Comparison of ENCODE assay signal across 15 cellular contexts in the genomic region with DNA sequence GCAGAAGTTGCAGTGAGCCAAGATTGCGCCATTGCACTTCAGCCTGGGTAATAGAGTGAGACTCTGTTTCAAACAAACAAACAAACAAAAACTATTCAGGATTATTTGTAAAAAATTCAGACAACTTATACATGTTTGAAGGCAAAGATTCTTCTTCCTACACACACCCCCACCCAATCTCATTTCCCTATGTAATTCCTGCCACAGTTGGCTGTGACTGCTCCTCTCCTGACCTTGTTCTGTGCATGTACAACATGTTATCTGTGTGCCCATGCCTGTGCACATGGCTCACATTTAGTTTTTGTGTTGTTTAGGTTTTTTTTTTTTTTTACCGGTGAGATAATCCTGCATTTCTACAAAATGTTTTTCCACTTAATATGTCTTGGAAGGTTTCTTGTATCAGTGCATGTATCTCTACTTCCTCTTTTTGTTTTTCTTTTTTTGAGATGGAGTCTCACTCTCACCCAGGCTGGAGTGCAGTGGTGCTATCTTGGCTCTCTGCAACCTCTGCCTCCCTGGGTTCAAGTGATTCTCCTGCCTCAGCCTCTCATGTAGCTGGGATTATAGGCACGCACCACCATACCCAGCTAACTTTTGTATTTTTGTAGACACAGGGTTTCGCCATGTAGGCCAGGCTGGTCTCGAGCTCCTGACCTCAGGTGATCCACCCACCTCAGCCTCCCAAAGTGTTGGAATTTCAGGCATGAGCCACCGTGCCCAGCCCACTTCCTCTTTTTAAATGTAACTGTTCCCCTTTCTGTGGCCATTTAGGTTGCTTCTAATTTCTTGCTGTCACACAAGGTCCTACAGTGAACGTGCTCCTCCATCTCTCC. TPM values are rescaled to one million over a fixed set of nuclear protein-coding genes. Genes with fewer than 3 reads are reported as not detected.
DNase-seq lines count a peak whose midpoint lies in the region; ATAC-seq, FAIRE-seq and TF ChIP-seq lines count a peak whose summit lies in the region.
"Had no signal": no experiment of that assay in that cellular context is flagged by ENCODE, and none has a peak within 500 bp of the region (broad histone marks: within the 10 kb centered on the region; RNA-seq: fewer than 3 reads in every experiment).

No MANE protein-coding gene starts in this region.

- ATAC-seq in K562 (peak; percentile 68), GM18867 (IDR thresholded peaks at IDR 0.05; ENCODE audit: unreplicated experiment) (no peak)
- no peak for ATAC-seq in activated CD8-positive, alpha-beta T cell treated with anti-CD3 and anti-CD28 coated beads for 36 hours
- ATAC-seq: activated CD4-positive, alpha-beta T cell treated with anti-CD3 and anti-CD28 coated beads for 36 hours had no signal

- TF ChIP-seq POLR2A in K562 (conservative IDR thresholded peaks at IDR 0.05), result no peak

- peak; percentile 73 for DNase-seq in SIG-M5 treated with dmso at 0.1 percent for 504 hours (lab: John Stamatoyannopoulos, UW; ENCODE audit: unreplicated experiment)
- no peak for DNase-seq in SIG-M5 (lab: John Stamatoyannopoulos, UW)
- no peak for DNase-seq in NT2/D1 (ENCODE audit: low read depth, low spot score)
- DNase-seq in K562 (ENCODE audit: extremely low read depth in 1 of 4, low spot score in 3 of 4), result peak in 1 of 4 experiments; percentile 21
- DNase-seq in activated CD8-positive, alpha-beta T cell treated with anti-CD3 and anti-CD28 coated beads for 36 hours, result no peak
- no peak for DNase-seq in HTR-8/SVneo (ENCODE audit: insufficient read length, low spot score)
- DNase-seq: activated CD4-positive, alpha-beta T cell treated with anti-CD3 and anti-CD28 coated beads for 36 hours; midbrain; NCI-H1930; testis had no signal

- in situ Hi-C loops in K562 (cut with MboI), result no loop called here

- H3K27ac Mint-ChIP-seq in activated CD8-positive, alpha-beta T cell treated with anti-CD3 and anti-CD28 coated beads for 36 hours, result no peak overlapping the region
- H3K27ac Mint-ChIP-seq: activated CD4-positive, alpha-beta T cell treated with anti-CD3 and anti-CD28 coated beads for 36 hours had no signal

- intact Hi-C loops in K562 (cut with micrococcal nuclease), result no loop called here
- intact Hi-C loops in activated CD8-positive, alpha-beta T cell treated with anti-CD3 and anti-CD28 coated beads for 36 hours (cut with micrococcal nuclease), result no loop called here

- CTCF ChIA-PET in K562 (lab: Yijun Ruan, JAX; ENCODE audit: low intra/inter-chr PET ratio), result no interaction called here
- CTCF ChIA-PET in activated CD8-positive, alpha-beta T cell treated with anti-CD3 and anti-CD28 coated beads for 36 hours (lab: Charles Lee), result interaction anchor here (1.1 kb wide), 1 partner anchor 9 kb away, joined by 6 read pairs; the partner anchor contains the start of gene CFAP251

- POLR2A ChIA-PET in K562 (lab: Yijun Ruan, JAX), result interaction anchor here (0.6 to 1.2 kb wide), 5 partner anchors 10 to 257 kb away, joined by 3 to 4 read pairs (median 3); no protein-coding TSS in a partner anchor
- POLR2A ChIA-PET in activated CD8-positive, alpha-beta T cell treated with anti-CD3 and anti-CD28 coated beads for 36 hours (lab: Charles Lee), result no interaction called here

- peak overlapping the region; percentile 80 for H2AFZ ChIP-seq in K562 (ENCODE audit: low read depth, low read length)

- H3K4me1 ChIP-seq in NT2/D1 (ENCODE audit: insufficient read depth, insufficient read length) (peaks cover 4% of the 10 kb centered on the region), K562 (replicated peaks in 1 of 2; ENCODE audit: control insufficient read depth in 2 of 2, insufficient read depth in 2 of 2, low read length in 2 of 2) (peaks cover 12 to 15% of the 10 kb centered on the region in 2 experiments), skeletal muscle satellite cell (ENCODE audit: control insufficient read depth, insufficient read depth, low read length) (peaks cover 34% of the 10 kb centered on the region)

- H3K4me2 ChIP-seq in K562 (ENCODE audit: insufficient read depth, low read length) (peak overlapping the region; percentile 23; the same call in 1 of the 2 replicates), skeletal muscle satellite cell (ENCODE audit: low read length) (peak overlapping the region; percentile 34)

- FAIRE-seq in K562 (lab: Jason Lieb, UNC) (no peak), HTR-8/SVneo (lab: Jason Lieb, UNC) (no peak)
- FAIRE-seq: bronchial epithelial cell, RCC 7860 had no signal

- H3K27ac ChIP-seq in K562 (ENCODE audit: extremely low read depth, low read depth, low read length), result peak overlapping the region; percentile 41; the same call in 2 of the 3 replicates
- H3K27ac ChIP-seq: 22Rv1, testis had no signal

- no peaks in the 10 kb centered on the region for H3K79me2 ChIP-seq in K562 (ENCODE audit: control insufficient read depth, insufficient read depth, low read length)

- H3K36me3 ChIP-seq in NT2/D1 (ENCODE audit: insufficient read depth, insufficient read length, low read length), result peaks cover 3% of the 10 kb centered on the region
- peaks cover 6% of the 10 kb centered on the region; the same call in 1 of the 3 replicates for H3K36me3 ChIP-seq in K562 (ENCODE audit: control insufficient read depth, insufficient read depth, low read length)
- H3K36me3 ChIP-seq in skeletal muscle satellite cell (ENCODE audit: insufficient read depth, low read length), result peaks cover 5% of the 10 kb centered on the region

- H3K27me3 ChIP-seq in NT2/D1 (ENCODE audit: insufficient read depth, insufficient read length) (no peaks in the 10 kb centered on the region), K562 (ENCODE audit: control insufficient read depth in 2 of 2, insufficient read depth in 2 of 2, low read length in 2 of 2) (no peaks in the 10 kb centered on the region), skeletal muscle satellite cell (ENCODE audit: control insufficient read depth, insufficient read depth, low read length) (no peaks in the 10 kb centered on the region)
- H3K27me3 ChIP-seq: testis had no signal

- TF ChIP-seq CTCF in K562 (IDR thresholded peaks at IDR 0.05 in 2 of 3, conservative IDR thresholded peaks at IDR 0.05 in 1 of 3; ENCODE audit: insufficient read depth in 2 of 3, low read depth in 1 of 3, low read length in 3 of 3), result no peak
- no peak for TF ChIP-seq CTCF in activated CD8-positive, alpha-beta T cell treated with anti-CD3 and anti-CD28 coated beads for 36 hours (IDR thresholded peaks at IDR 0.05)

- H3K9me3 ChIP-seq in NT2/D1 (ENCODE audit: insufficient read depth, low read length), result no peaks in the 10 kb centered on the region
- no peaks in the 10 kb centered on the region for H3K9me3 ChIP-seq in K562 (replicated peaks; ENCODE audit: control insufficient read depth, insufficient read depth, low read depth, low read length)
- no peaks in the 10 kb centered on the region for H3K9me3 ChIP-seq in skeletal muscle satellite cell (replicated peaks; ENCODE audit: low read length)
- H3K9me3 ChIP-seq: testis had no signal

- WGBS in K562 (ENCODE audit: insufficient coverage, low coverage, missing lambda C conversion rate), result 24% methylated on average over 7 of the region's 7 CpGs

- H3K4me3 ChIP-seq in NT2/D1 (ENCODE audit: insufficient read length, low read depth), result no peak overlapping the region
- no peak overlapping the region for H3K4me3 ChIP-seq in K562
- H3K4me3 ChIP-seq in skeletal muscle satellite cell (ENCODE audit: low read length), result no peak overlapping the region
- H3K4me3 ChIP-seq: testis had no signal

- H3K9me1 ChIP-seq in K562 (ENCODE audit: control insufficient read depth, insufficient read depth, low read length), result no peaks in the 10 kb centered on the region

- no peak for TF ChIP-seq RAD21 in K562 (CRISPR knock-in tag; conservative IDR thresholded peaks at IDR 0.05 in 1 of 2, IDR thresholded peaks at IDR 0.05 in 1 of 2)

- no peak for TF ChIP-seq EP300 in K562 (IDR thresholded peaks at IDR 0.05; ENCODE audit: low read length)

- no TSS peak for BruUV-seq in K562 (replicated peaks; lab: Mats Ljungman, UMichigan)

- no peaks in the 10 kb centered on the region for H4K20me1 ChIP-seq in K562 (replicated peaks; ENCODE audit: control insufficient read depth, insufficient read depth, low read length)

- H3K9ac ChIP-seq in NT2/D1 (ENCODE audit: insufficient read length, low read depth) (peak overlapping the region; percentile 4), K562 (ENCODE audit: insufficient read depth in 1 of 2, low read depth in 2 of 2, low read length in 2 of 2) (peak overlapping the region in 1 of 2 experiments; percentile 4; a peak in 1 of 4 replicates), skeletal muscle satellite cell (ENCODE audit: low read depth, low read length) (peak overlapping the region; percentile 4)

- no peaks in the 10 kb centered on the region for H3K4me1 Mint-ChIP-seq in activated CD8-positive, alpha-beta T cell treated with anti-CD3 and anti-CD28 coated beads for 36 hours (ENCODE audit: low read depth)
- H3K4me1 Mint-ChIP-seq: activated CD4-positive, alpha-beta T cell treated with anti-CD3 and anti-CD28 coated beads for 36 hours had no signal

- H3K4me3 Mint-ChIP-seq in activated CD8-positive, alpha-beta T cell treated with anti-CD3 and anti-CD28 coated beads for 36 hours, result no peak overlapping the region
- H3K4me3 Mint-ChIP-seq: activated CD4-positive, alpha-beta T cell treated with anti-CD3 and anti-CD28 coated beads for 36 hours had no signal

- H3K27me3 Mint-ChIP-seq in activated CD8-positive, alpha-beta T cell treated with anti-CD3 and anti-CD28 coated beads for 36 hours, result no peaks in the 10 kb centered on the region
- H3K27me3 Mint-ChIP-seq: activated CD4-positive, alpha-beta T cell treated with anti-CD3 and anti-CD28 coated beads for 36 hours had no signal

- H3K36me3 Mint-ChIP-seq in activated CD8-positive, alpha-beta T cell treated with anti-CD3 and anti-CD28 coated beads for 36 hours (ENCODE audit: low read depth), result no peaks in the 10 kb centered on the region

- no peaks in the 10 kb centered on the region for H3K9me3 Mint-ChIP-seq in activated CD8-positive, alpha-beta T cell treated with anti-CD3 and anti-CD28 coated beads for 36 hours

RNA-seq across cellular contexts. Expression of gene CFAP251, which starts 8.7 kb away (rescaled TPM):
- 69.4 and 86.7 TPM in 2 replicates for total RNA-seq in K562 (2011; cell fraction: chromatin; rRNA removed; ENCODE audit: low replicate concordance)
- 33.5 and 44.6 TPM in 2 replicates for total RNA-seq in K562 (2011; cell fraction: nucleolus; rRNA removed)
- total RNA-seq in K562 (2011; cell fraction: nucleoplasm; rRNA removed), result 42.5 and 56.6 TPM in 2 replicates
- 23.9 and 25.2 TPM in 2 replicates for total RNA-seq in K562 (2014; rRNA removed)
- total RNA-seq in K562 (2014; rRNA removed; fragmentation: Illumina TruSeq; extraction: Trizol), result 16.6 and 19.0 TPM in 2 replicates
- 16.2 and 19.1 TPM in 2 replicates for total RNA-seq in K562 (2015; rRNA removed; fragmentation: Illumina TruSeq; extraction: Trizol)
- total RNA-seq in K562 (2021), result 17.2 and 18.2 TPM in 2 replicates
- 20.0 and 22.2 TPM in 2 replicates for polyA plus RNA-seq in K562 (2011; rRNA removed)
- polyA plus RNA-seq in K562 (2011; cell fraction: cytosol; rRNA removed), result 12.2 and 17.2 TPM in 2 replicates
- polyA plus RNA-seq in K562 (2011; cell fraction: nucleus; rRNA removed), result 42.3 and 43.1 TPM in 2 replicates
- polyA plus RNA-seq in K562 (2012), result 12.5 and 19.8 TPM in 2 replicates
- 16.5 and 18.1 TPM in 2 replicates for polyA plus RNA-seq in K562 (2014; fragmentation: Illumina TruSeq; extraction: Trizol)
- 10 to 100 TPM; 17.4 to 24.3 TPM for polyA plus RNA-seq in K562 (2014; fragmentation: Nextera tagmentation; extraction: Ambion mirVana)
- polyA plus RNA-seq in K562 (2014; rRNA removed), result 27.7 and 31.0 TPM in 2 replicates
- polyA minus RNA-seq in K562 (2011; rRNA and poly(A)+ RNA removed), result 38.6 and 40.6 TPM in 2 replicates
- 10.4 and 13.1 TPM in 2 replicates for polyA minus RNA-seq in K562 (2011; cell fraction: cytosol; rRNA and poly(A)+ RNA removed)
- 18.7 and 32.1 TPM in 2 replicates for polyA minus RNA-seq in K562 (2011; cell fraction: nucleus; rRNA and poly(A)+ RNA removed)
- 1.5 and 3.5 TPM in 2 replicates for total RNA-seq in skeletal muscle satellite cell (2012; rRNA removed)
- total RNA-seq in activated CD8-positive, alpha-beta T cell treated with anti-CD3 and anti-CD28 coated beads for 36 hours, result 1 to 10 TPM; 2.0 to 2.9 TPM

RNA-seq across cellular contexts. Expression of gene PSMD9, which starts 38.5 kb away (rescaled TPM):
- 73.2 and 111 TPM in 2 replicates for total RNA-seq in K562 (2011; cell fraction: chromatin; rRNA removed; ENCODE audit: low replicate concordance)
- total RNA-seq in K562 (2011; cell fraction: nucleolus; rRNA removed), result 69.7 and 70.4 TPM in 2 replicates
- 93.6 and 131 TPM in 2 replicates for total RNA-seq in K562 (2011; cell fraction: nucleoplasm; rRNA removed)
- total RNA-seq in K562 (2014; rRNA removed) (143 and 187 TPM in 2 replicates), K562 (2014; rRNA removed; fragmentation: Illumina TruSeq; extraction: Trizol) (34.1 and 34.5 TPM in 2 replicates), K562 (2015; rRNA removed; fragmentation: Illumina TruSeq; extraction: Trizol) (61.7 and 78.2 TPM in 2 replicates), K562 (2021) (66.4 and 71.7 TPM in 2 replicates)
- polyA plus RNA-seq in K562 (2011; rRNA removed) (61.3 and 68.5 TPM in 2 replicates), K562 (2014; fragmentation: Illumina TruSeq; extraction: Trizol) (31.0 and 60.0 TPM in 2 replicates), K562 (2014; fragmentation: Nextera tagmentation; extraction: Ambion mirVana) (10 to 100 TPM; 12.2 to 22.8 TPM), K562 (2014; rRNA removed) (92.2 and 107 TPM in 2 replicates)
- 61.8 and 93.1 TPM in 2 replicates for polyA plus RNA-seq in K562 (2011; cell fraction: cytosol; rRNA removed)
- polyA plus RNA-seq in K562 (2011; cell fraction: nucleus; rRNA removed), result 51.5 and 53.5 TPM in 2 replicates
- polyA plus RNA-seq in K562 (2012), result 76.1 and 85.2 TPM in 2 replicates
- 29.3 and 37.7 TPM in 2 replicates for polyA minus RNA-seq in K562 (2011; rRNA and poly(A)+ RNA removed)
- 23.0 and 42.7 TPM in 2 replicates for polyA minus RNA-seq in K562 (2011; cell fraction: cytosol; rRNA and poly(A)+ RNA removed)
- 13.3 and 29.5 TPM in 2 replicates for polyA minus RNA-seq in K562 (2011; cell fraction: nucleus; rRNA and poly(A)+ RNA removed)
- 52.7 and 57.4 TPM in 2 replicates for total RNA-seq in skeletal muscle satellite cell (2012; rRNA removed)
- total RNA-seq in activated CD8-positive, alpha-beta T cell treated with anti-CD3 and anti-CD28 coated beads for 36 hours, result 10 to 100 TPM; 48.6 to 50.7 TPM

Comparison
In these comparisons a context has a peak if more than half of its experiments do, and no peak if none do; other contexts are left out.
1. RNA of gene CFAP251, which starts 8.7 kb away (total RNA-seq): 16.2 to 86.7 TPM in K562; 2.0 to 2.9 TPM in activated CD8-positive, alpha-beta T cell treated with anti-CD3 and anti-CD28 coated beads for 36 hours; every median in the first group is over 4 times any median in the second.